In genomic region chr2:197307933-197308521, GRCh38 we compare ENCODE assay signal across 8 cellular contexts. TPM values are rescaled to one million over a fixed set of nuclear protein-coding genes. Genes with fewer than 3 reads are reported as not detected.
DNase-seq lines count a peak whose midpoint lies in the region; ATAC-seq, FAIRE-seq and TF ChIP-seq lines count a peak whose summit lies in the region.

No MANE protein-coding gene starts in this region.

- H3K4me3 ChIP-seq in GM06990 (replicated peaks; ENCODE audit: low read depth, low read length) (peak overlapping the region; percentile 90), muscle layer of duodenum (ENCODE audit: low read depth in 1 of 2, low read length in 2 of 2) (peak overlapping the region in 1 of 2 donors; percentile 65), GM23248 (no peak overlapping the region)

- no peak overlapping the region for H3K4me2 ChIP-seq in GM23248 (ENCODE audit: unreplicated experiment)

- 0 out of 2 replicates have a peak, but pooled peaks cover 20% of the 10 kb centered on the region for H3F3A ChIP-seq in GM23248 (ENCODE audit: insufficient read depth)

- no peaks in the 10 kb centered on the region for H3K9me3 Mint-ChIP-seq in activated CD4-positive, alpha-beta T cell treated with anti-CD3 and anti-CD28 coated beads, Interleukin-2, amount 10 ng/mL, durations not matched to agents 7 days and 5 days

- no peaks in the 10 kb centered on the region for H3K27me3 Mint-ChIP-seq in activated CD4-positive, alpha-beta T cell treated with anti-CD3 and anti-CD28 coated beads, Interleukin-2, amount 10 ng/mL, durations not matched to agents 7 days and 5 days

- no peak for FAIRE-seq in urothelium cell line (lab: Jason Lieb, UNC)

- peak overlapping the region; percentile 92 for H3K27ac Mint-ChIP-seq in activated CD4-positive, alpha-beta T cell treated with anti-CD3 and anti-CD28 coated beads, Interleukin-2, amount 10 ng/mL, durations not matched to agents 7 days and 5 days

- peaks cover 6 to 27% of the 10 kb centered on the region in 2 donors for H3K4me1 ChIP-seq in muscle layer of duodenum (ENCODE audit: control insufficient read depth in 1 of 2, insufficient read depth in 2 of 2, low read length in 2 of 2)
- peaks cover 15% of the 10 kb centered on the region for H3K4me1 ChIP-seq in GM23248 (ENCODE audit: insufficient read depth)

- H3K36me3 ChIP-seq in GM06990 (ENCODE audit: control insufficient read depth, insufficient read depth, low read length) = no peaks in the 10 kb centered on the region
- H3K36me3 ChIP-seq in muscle layer of duodenum (ENCODE audit: control insufficient read depth in 1 of 2, insufficient read depth in 2 of 2, low read length in 2 of 2) = no peaks in the 10 kb centered on the region
- H3K36me3 ChIP-seq in GM23248 (ENCODE audit: low read depth) = no peaks in the 10 kb centered on the region

- H3K36me3 Mint-ChIP-seq in activated CD4-positive, alpha-beta T cell treated with anti-CD3 and anti-CD28 coated beads, Interleukin-2, amount 10 ng/mL, durations not matched to agents 7 days and 5 days (ENCODE audit: low read depth) = peaks cover 41% of the 10 kb centered on the region

- H4K20me1 ChIP-seq in GM23248 (ENCODE audit: insufficient read depth) = no peaks in the 10 kb centered on the region

- DNase-seq in GM06990 (ENCODE audit: extremely low read depth, insufficient read length) (peak; percentile 52), HuH-7.5 (ENCODE audit: low spot score) (no peak), urothelium cell line (ENCODE audit: low spot score) (no peak), GM23248 (no peak), T1000 (lab: John Stamatoyannopoulos, UW) (no peak)
- DNase-seq in activated CD4-positive, alpha-beta T cell treated with anti-CD3 and anti-CD28 coated beads, Interleukin-2, amount 10 ng/mL, durations not matched to agents 7 days and 5 days = peak; percentile 71

- CTCF ChIA-PET in activated CD4-positive, alpha-beta T cell treated with anti-CD3 and anti-CD28 coated beads, Interleukin-2, amount 10 ng/mL, durations not matched to agents 7 days and 5 days (lab: Charles Lee) = interaction anchor here (0.6 to 2.6 kb wide), 15 partner anchors 12 to 1015 kb away, joined by 3 to 13 read pairs (median 3); no protein-coding TSS in a partner anchor

- no peak overlapping the region for H2AFZ ChIP-seq in GM23248

- peak overlapping the region; percentile 48 for H3K27ac ChIP-seq in muscle layer of duodenum (ENCODE audit: low read length)
- H3K27ac ChIP-seq in GM23248 = no peak overlapping the region

- H3K79me2 ChIP-seq in GM23248 (ENCODE audit: insufficient read depth) = peaks cover 8% of the 10 kb centered on the region; the same call in 1 of the 2 replicates

- TF ChIP-seq CTCF in GM06990 (IDR thresholded peaks at IDR 0.05; ENCODE audit: insufficient read depth, low read length, poor library complexity, severe bottlenecking) = no peak

- in situ Hi-C loops in GM23248 (cut with MboI) = no loop called here

- POLR2A ChIA-PET in activated CD4-positive, alpha-beta T cell treated with anti-CD3 and anti-CD28 coated beads, Interleukin-2, amount 10 ng/mL, durations not matched to agents 7 days and 5 days (lab: Charles Lee) = interaction anchor here (0.6 to 2.4 kb wide), 15 partner anchors 9 to 1126 kb away, joined by 3 to 19 read pairs (median 3); no protein-coding TSS in a partner anchor

- WGBS in GM23248 (ENCODE audit: low coverage in 1 of 2, low lambda C conversion rate in 2 of 2, missing lambda C conversion rate in 2 of 2), 2 experiments = 91 to 94% methylated on average over 7 of the region's 7 CpGs

- peaks cover 64% of the 10 kb centered on the region for H3K4me1 Mint-ChIP-seq in activated CD4-positive, alpha-beta T cell treated with anti-CD3 and anti-CD28 coated beads, Interleukin-2, amount 10 ng/mL, durations not matched to agents 7 days and 5 days

- ATAC-seq in GM21786 (IDR thresholded peaks at IDR 0.05; ENCODE audit: unreplicated experiment) = peak; percentile 24

- peak overlapping the region; percentile 89 for H3K4me3 Mint-ChIP-seq in activated CD4-positive, alpha-beta T cell treated with anti-CD3 and anti-CD28 coated beads, Interleukin-2, amount 10 ng/mL, durations not matched to agents 7 days and 5 days

- H3K9ac ChIP-seq in GM23248 = no peak overlapping the region

- H3K9me3 ChIP-seq in muscle layer of duodenum (ENCODE audit: control insufficient read depth in 1 of 2, low read length in 2 of 2) = no peaks in the 10 kb centered on the region
- no peaks in the 10 kb centered on the region for H3K9me3 ChIP-seq in GM23248 (ENCODE audit: low read depth)

- H3K27me3 ChIP-seq in GM06990 (replicated peaks; ENCODE audit: control insufficient read depth, insufficient read depth, low read length) = no peaks in the 10 kb centered on the region
- no peaks in the 10 kb centered on the region for H3K27me3 ChIP-seq in muscle layer of duodenum (ENCODE audit: low read depth, low read length)
- H3K27me3 ChIP-seq in GM23248 (replicated peaks; ENCODE audit: insufficient read depth) = no peaks in the 10 kb centered on the region

- H3K9me2 ChIP-seq in GM23248 (ENCODE audit: insufficient read depth) = no peaks in the 10 kb centered on the region

RNA-seq across cellular contexts. Expression of gene ANKRD44, which starts 2.6 kb away (rescaled TPM):
- total RNA-seq in activated CD4-positive, alpha-beta T cell treated with anti-CD3 and anti-CD28 coated beads, Interleukin-2, amount 10 ng/mL, durations not matched to agents 7 days and 5 days = 100 to 1,000 TPM; 223 to 283 TPM
- total RNA-seq in GM23248 (2014; rRNA removed; shearing (Covaris generic)) = 4.9 and 8.9 TPM in 2 replicates
- 2.7 and 2.9 TPM in 2 replicates for polyA plus RNA-seq in GM23248 (2016; fragmentation: Nextera tagmentation; extraction: Ambion mirVana)

Comparison
In these comparisons a context has a peak if more than half of its experiments do, and no peak if none do; other contexts are left out.
1. DNase-seq: peak in GM06990 (single experiment) and activated CD4-positive, alpha-beta T cell treated with anti-CD3 and anti-CD28 coated beads, Interleukin-2, amount 10 ng/mL, durations not matched to agents 7 days and 5 days (single experiment); none in HuH-7.5 (single experiment), urothelium cell line (single experiment), GM23248 (single experiment) and T1000 (single experiment).
2. RNA of gene ANKRD44, which starts 2.6 kb away (total RNA-seq): 223 to 283 TPM in activated CD4-positive, alpha-beta T cell treated with anti-CD3 and anti-CD28 coated beads, Interleukin-2, amount 10 ng/mL, durations not matched to agents 7 days and 5 days; 4.9 to 8.9 TPM in GM23248; every median in the first group is over 10 times any median in the second.